Comparison of ENCODE assay signal across 8 cellular contexts in the genomic region with DNA sequence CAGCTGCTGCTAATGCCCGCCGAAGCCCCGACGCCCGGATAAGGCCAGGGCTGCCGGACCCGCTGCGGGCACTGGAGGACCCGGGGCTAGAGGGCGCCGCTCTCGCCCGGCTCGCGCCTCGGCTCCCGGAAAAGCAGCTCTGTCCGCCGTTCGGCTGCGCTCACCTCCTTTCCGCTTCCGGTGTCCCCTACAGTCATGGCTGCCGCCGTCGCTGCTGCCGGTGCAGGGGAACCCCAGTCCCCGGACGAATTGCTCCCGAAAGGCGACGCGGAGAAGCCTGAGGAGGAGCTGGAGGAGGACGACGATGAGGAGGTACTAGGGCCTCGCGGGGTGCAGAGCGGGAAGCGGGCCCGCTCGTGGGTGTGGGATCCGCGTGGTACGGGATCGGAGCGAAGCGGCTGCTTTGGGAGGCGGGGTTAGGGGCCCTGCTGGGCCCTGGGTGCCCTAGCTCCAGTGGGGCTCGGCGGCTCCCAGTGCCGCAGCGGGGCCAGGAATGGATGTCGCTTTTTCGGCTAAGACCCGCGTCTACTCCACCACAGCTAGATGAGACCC. TPM values are rescaled to one million over a fixed set of nuclear protein-coding genes. Genes with fewer than 3 reads are reported as not detected.
A peak's percentile ranks its signal among the peaks of the same experiment; 100 is the strongest.
DNase-seq lines count a peak whose midpoint lies in the region; ATAC-seq and TF ChIP-seq lines count a peak whose summit lies in the region.

A gene (plus strand): TSS at position 174 of the 552 bp plus-strand sequence. CDS start 22 bp downstream, at position 196.

- H3K9me3 Mint-ChIP-seq in activated T-cell treated with anti-CD3 and anti-CD28 coated beads, Interleukin-2, amount 50 U/mL, for 24 hours, result no peaks in the 10 kb centered on the region

- no peak; the same call in 1 of the 2 replicates for TF ChIP-seq EP300 in Ishikawa (IDR thresholded peaks at IDR 0.05; ENCODE audit: borderline replicate concordance)

- peaks cover 52% of the 10 kb centered on the region for H3K36me3 Mint-ChIP-seq in activated T-cell treated with anti-CD3 and anti-CD28 coated beads, Interleukin-2, amount 50 U/mL, for 24 hours (ENCODE audit: low read depth)

- peak within 1 kb of the TSS; percentile 80 for H3K27ac ChIP-seq in muscle layer of duodenum (ENCODE audit: low read length)

- peak within 1 kb of the TSS; percentile 99 for H3K27ac Mint-ChIP-seq in activated T-cell treated with anti-CD3 and anti-CD28 coated beads, Interleukin-2, amount 50 U/mL, for 24 hours

- peak within 1 kb of the TSS; percentile 100 for H3K4me3 Mint-ChIP-seq in activated T-cell treated with anti-CD3 and anti-CD28 coated beads, Interleukin-2, amount 50 U/mL, for 24 hours

- peaks cover 24 to 35% of the 10 kb centered on the region in 2 donors for H3K36me3 ChIP-seq in muscle layer of duodenum (ENCODE audit: control insufficient read depth in 1 of 2, insufficient read depth in 2 of 2, low read length in 2 of 2)

- peaks cover 20% of the 10 kb centered on the region for H3K4me1 Mint-ChIP-seq in activated T-cell treated with anti-CD3 and anti-CD28 coated beads, Interleukin-2, amount 50 U/mL, for 24 hours (ENCODE audit: low read depth)

- no peaks in the 10 kb centered on the region for H3K27me3 ChIP-seq in muscle layer of duodenum (ENCODE audit: low read depth, low read length)

- H3K27me3 Mint-ChIP-seq in activated T-cell treated with anti-CD3 and anti-CD28 coated beads, Interleukin-2, amount 50 U/mL, for 24 hours, result no peaks in the 10 kb centered on the region

- H3K4me1 ChIP-seq in muscle layer of duodenum (ENCODE audit: control insufficient read depth in 1 of 2, insufficient read depth in 2 of 2, low read length in 2 of 2), result peaks cover 4 to 9% of the 10 kb centered on the region in 2 donors

- TF ChIP-seq RAD21 in Ishikawa (IDR thresholded peaks at IDR 0.05; ENCODE audit: low read depth), result peak; percentile 32; the same call in 1 of the 2 replicates

- no peaks in the 10 kb centered on the region for H3K9me3 ChIP-seq in muscle layer of duodenum (ENCODE audit: control insufficient read depth in 1 of 2, low read length in 2 of 2)

- H3K4me3 ChIP-seq in muscle layer of duodenum (ENCODE audit: low read depth in 1 of 2, low read length in 2 of 2), result peak within 1 kb of the TSS; percentile 94 to 100

- ATAC-seq in GM21528 (IDR thresholded peaks at IDR 0.05; ENCODE audit: low FRiP score, unreplicated experiment) (peak; percentile 88), esophagus mucosa (peak; percentile 92)

- DNase-seq in DMS153 treated with DMSO at 0.1 percent for 48 hours (lab: John Stamatoyannopoulos, UW; ENCODE audit: unreplicated experiment), result peak; percentile 61
- peak; percentile 91 for DNase-seq in activated T-cell treated with anti-CD3 and anti-CD28 coated beads, Interleukin-2, amount 50 U/mL, for 24 hours
- DNase-seq in stimulated activated CD8-positive, alpha-beta memory T cell treated with anti-CD3 and anti-CD28 coated beads, Interleukin-7, amount 100 ng/mL, for 48 hours (ENCODE audit: extremely low read depth in 1 of 2, low read depth in 1 of 2), result peak; percentile 77 to 80

TF ChIP-seq in Ishikawa, 13 proteins besides CTCF, POLR2A, EP300 and RAD21 (continues in another document):
- TF ChIP-seq, protein P1, sequence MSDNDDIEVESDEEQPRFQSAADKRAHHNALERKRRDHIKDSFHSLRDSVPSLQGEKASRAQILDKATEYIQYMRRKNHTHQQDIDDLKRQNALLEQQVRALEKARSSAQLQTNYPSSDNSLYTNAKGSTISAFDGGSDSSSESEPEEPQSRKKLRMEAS (IDR thresholded peaks at IDR 0.05), result peak; percentile 87
- TF ChIP-seq NFIC (IDR thresholded peaks at IDR 0.05), result no peak; the same call in 1 of the 2 replicates
- TF ChIP-seq, protein P2, sequence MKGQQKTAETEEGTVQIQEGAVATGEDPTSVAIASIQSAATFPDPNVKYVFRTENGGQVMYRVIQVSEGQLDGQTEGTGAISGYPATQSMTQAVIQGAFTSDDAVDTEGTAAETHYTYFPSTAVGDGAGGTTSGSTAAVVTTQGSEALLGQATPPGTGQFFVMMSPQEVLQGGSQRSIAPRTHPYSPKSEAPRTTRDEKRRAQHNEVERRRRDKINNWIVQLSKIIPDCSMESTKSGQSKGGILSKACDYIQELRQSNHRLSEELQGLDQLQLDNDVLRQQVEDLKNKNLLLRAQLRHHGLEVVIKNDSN (IDR thresholded peaks at IDR 0.05), result no peak
- no peak for TF ChIP-seq CREB1 (IDR thresholded peaks at IDR 0.05; ENCODE audit: low read depth)
- TF ChIP-seq, protein P3, sequence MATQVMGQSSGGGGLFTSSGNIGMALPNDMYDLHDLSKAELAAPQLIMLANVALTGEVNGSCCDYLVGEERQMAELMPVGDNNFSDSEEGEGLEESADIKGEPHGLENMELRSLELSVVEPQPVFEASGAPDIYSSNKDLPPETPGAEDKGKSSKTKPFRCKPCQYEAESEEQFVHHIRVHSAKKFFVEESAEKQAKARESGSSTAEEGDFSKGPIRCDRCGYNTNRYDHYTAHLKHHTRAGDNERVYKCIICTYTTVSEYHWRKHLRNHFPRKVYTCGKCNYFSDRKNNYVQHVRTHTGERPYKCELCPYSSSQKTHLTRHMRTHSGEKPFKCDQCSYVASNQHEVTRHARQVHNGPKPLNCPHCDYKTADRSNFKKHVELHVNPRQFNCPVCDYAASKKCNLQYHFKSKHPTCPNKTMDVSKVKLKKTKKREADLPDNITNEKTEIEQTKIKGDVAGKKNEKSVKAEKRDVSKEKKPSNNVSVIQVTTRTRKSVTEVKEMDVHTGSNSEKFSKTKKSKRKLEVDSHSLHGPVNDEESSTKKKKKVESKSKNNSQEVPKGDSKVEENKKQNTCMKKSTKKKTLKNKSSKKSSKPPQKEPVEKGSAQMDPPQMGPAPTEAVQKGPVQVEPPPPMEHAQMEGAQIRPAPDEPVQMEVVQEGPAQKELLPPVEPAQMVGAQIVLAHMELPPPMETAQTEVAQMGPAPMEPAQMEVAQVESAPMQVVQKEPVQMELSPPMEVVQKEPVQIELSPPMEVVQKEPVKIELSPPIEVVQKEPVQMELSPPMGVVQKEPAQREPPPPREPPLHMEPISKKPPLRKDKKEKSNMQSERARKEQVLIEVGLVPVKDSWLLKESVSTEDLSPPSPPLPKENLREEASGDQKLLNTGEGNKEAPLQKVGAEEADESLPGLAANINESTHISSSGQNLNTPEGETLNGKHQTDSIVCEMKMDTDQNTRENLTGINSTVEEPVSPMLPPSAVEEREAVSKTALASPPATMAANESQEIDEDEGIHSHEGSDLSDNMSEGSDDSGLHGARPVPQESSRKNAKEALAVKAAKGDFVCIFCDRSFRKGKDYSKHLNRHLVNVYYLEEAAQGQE (IDR thresholded peaks at IDR 0.05; ENCODE audit: low read depth), result peak; percentile 31; the same call in 1 of the 2 replicates
- peak; percentile 96 for TF ChIP-seq TAF1 (IDR thresholded peaks at IDR 0.05; ENCODE audit: low read depth)
- TF ChIP-seq CEBPB (IDR thresholded peaks at IDR 0.05), result no peak; the same call in 1 of the 2 replicates
- peak; percentile 85 for TF ChIP-seq TCF12 (IDR thresholded peaks at IDR 0.05; ENCODE audit: low read depth)
- TF ChIP-seq TEAD4 (IDR thresholded peaks at IDR 0.05), result peak; percentile 19; the same call in 1 of the 2 replicates
- peak; percentile 57 for TF ChIP-seq EGR1 (IDR thresholded peaks at IDR 0.05)

TF ChIP-seq in PFSK-1, 5 proteins besides CTCF, POLR2A, EP300 and RAD21:
- TF ChIP-seq, protein P3 (IDR thresholded peaks at IDR 0.05; ENCODE audit: insufficient read depth in 1 of 2, low read depth in 2 of 2, low read length in 2 of 2), result 0 out of 4 replicates have a peak, but pooled peaks of 1 of the 2 experiments have one; percentile 11
- TF ChIP-seq SIN3A (IDR thresholded peaks at IDR 0.05; ENCODE audit: borderline replicate concordance, insufficient read depth, low read length) (no peak), FOXP2 (optimal IDR thresholded peaks at IDR 0.05; ENCODE audit: borderline replicate concordance, extremely low read depth, extremely low read length, insufficient read depth) (peak; percentile 87), POLR2AphosphoS5 (IDR thresholded peaks at IDR 0.05; ENCODE audit: low read depth, low read length) (peak; percentile 83), TAF1 (IDR thresholded peaks at IDR 0.05; ENCODE audit: borderline replicate concordance, insufficient read depth, low read length) (peak; percentile 93)

RNA-seq across cellular contexts. Expression of the gene that starts here (rescaled TPM):
- 48.3 TPM for polyA plus RNA-seq in PFSK-1 (2012; ENCODE audit: insufficient read length, low read depth)
- total RNA-seq in esophagus mucosa, result 90.9 TPM

Comparison
In these comparisons a context has a peak if more than half of its experiments do, and no peak if none do; other contexts are left out.
1. Peak in every context shown above with its lines: DNase-seq, ATAC-seq, H3K4me3 ChIP-seq and H3K27ac ChIP-seq.